ENCODE assay signal across 1 cellular context in genomic region chr1:116353155-116353554, GRCh38.
TF ChIP-seq lines count a peak whose summit lies in the region.

No MANE protein-coding gene starts in this region.

TF ChIP-seq in K562, 482 proteins besides CTCF, POLR2A, EP300 and RAD21 (continued from another document):
- TF ChIP-seq ZSCAN32 (CRISPR knock-in tag; IDR thresholded peaks at IDR 0.05) (peak; percentile 67; the same call in 1 of the 2 replicates), XRCC4 (IDR thresholded peaks at IDR 0.05; ENCODE audit: extremely low read depth, insufficient read depth, insufficient read length) (no peak), TRIM24 (IDR thresholded peaks at IDR 0.05) (peak; percentile 56 to 77; a peak in 2 of 4 replicates), E4F1 (CRISPR knock-in tag; IDR thresholded peaks at IDR 0.05; ENCODE audit: borderline replicate concordance) (no peak), KLF6 (CRISPR knock-in tag; IDR thresholded peaks at IDR 0.05; ENCODE audit: borderline replicate concordance) (no peak), SMARCA4 (IDR thresholded peaks at IDR 0.05) (no peak), ZNF212 (CRISPR knock-in tag; IDR thresholded peaks at IDR 0.05) (no peak), POLR3G (IDR thresholded peaks at IDR 0.05; ENCODE audit: extremely low read depth, insufficient read length, insufficient replicate concordance) (no peak), CREB5 (CRISPR knock-in tag; IDR thresholded peaks at IDR 0.05) (no peak), JUND (IDR thresholded peaks at IDR 0.05; ENCODE audit: borderline replicate concordance, low read depth, low read length) (0 out of 2 replicates have a peak, but pooled peaks have one; percentile 16), JUND (tag; IDR thresholded peaks at IDR 0.05; ENCODE audit: borderline replicate concordance, low read depth, low read length) (no peak), MEIS2 (IDR thresholded peaks at IDR 0.05; ENCODE audit: partially characterized antibody) (peak; percentile 5), ATF7 (IDR thresholded peaks at IDR 0.05) (peak; percentile 64; the same call in 1 of the 2 replicates), CEBPB (tag; IDR thresholded peaks at IDR 0.05) (peak; percentile 92), CEBPG (CRISPR knock-in tag; IDR thresholded peaks at IDR 0.05) (peak; percentile 71), CEBPG (tag; conservative IDR thresholded peaks at IDR 0.05 in 1 of 2, IDR thresholded peaks at IDR 0.05 in 1 of 2) (peak; percentile 96 to 97), ZNF668 (CRISPR knock-in tag; IDR thresholded peaks at IDR 0.05) (no peak), ZNF146 (CRISPR knock-in tag; IDR thresholded peaks at IDR 0.05; ENCODE audit: unreplicated experiment) (no peak), HOXB6 (CRISPR knock-in tag; IDR thresholded peaks at IDR 0.05; ENCODE audit: borderline replicate concordance) (no peak), ATF4 (CRISPR knock-in tag; IDR thresholded peaks at IDR 0.05) (peak; percentile 80), CREB3L1 (IDR thresholded peaks at IDR 0.05; ENCODE audit: borderline replicate concordance, low read depth) (no peak), IRF9 (tag; IDR thresholded peaks at IDR 0.05) (peak; percentile 77), CCNT2 (IDR thresholded peaks at IDR 0.05; ENCODE audit: borderline replicate concordance, extremely low read depth, insufficient read length, low read depth, low read length) (no peak), BDP1 (IDR thresholded peaks at IDR 0.05; ENCODE audit: insufficient read depth, insufficient read length) (no peak)
